In the genomic region with DNA sequence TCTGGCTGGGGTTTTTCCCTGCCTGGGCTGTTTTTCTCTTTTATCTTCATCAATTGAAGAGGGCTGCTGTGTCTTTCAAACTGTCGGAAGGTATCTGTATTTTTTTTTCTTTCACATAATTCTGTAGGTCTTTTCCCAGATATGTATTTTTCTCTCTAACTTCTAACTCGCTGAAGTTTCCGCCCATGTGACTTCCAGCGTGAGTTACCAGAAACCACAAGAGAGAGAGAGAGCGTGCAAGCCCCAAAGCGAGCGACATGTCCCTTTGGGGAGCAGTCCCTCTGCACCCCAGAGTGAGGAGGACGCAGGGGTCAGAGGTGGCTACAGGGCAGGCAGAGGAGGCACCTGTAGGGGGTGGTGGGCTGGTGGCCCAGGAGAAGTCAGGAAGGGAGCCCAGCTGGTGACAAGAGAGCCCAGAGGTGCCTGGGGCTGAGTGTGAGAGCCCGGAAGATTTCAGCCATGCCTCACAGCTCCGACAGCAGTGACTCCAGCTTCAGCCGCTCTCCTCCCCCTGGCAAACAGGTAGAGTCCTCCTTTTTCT, we compare ENCODE assay signal across 8 cellular contexts. TPM values are rescaled to one million over a fixed set of nuclear protein-coding genes. Genes with fewer than 3 reads are reported as not detected.
DNase-seq lines count a peak whose midpoint lies in the region; ATAC-seq and TF ChIP-seq lines count a peak whose summit lies in the region.

BATF (plus strand) TSS at position 246 of the 541 bp plus-strand sequence; CDS start at position 460, 214 bp downstream.

- intact Hi-C loops in lower lobe of right lung (cut with DNase I) = no loop called here

- H3K27ac Mint-ChIP-seq in activated T-cell treated with anti-CD3 and anti-CD28 coated beads, Interleukin-2, amount 50 U/mL, for 72 hours = peak within 1 kb of the TSS; percentile 100

- no peaks in the 10 kb centered on the region for H3K27me3 ChIP-seq in lower lobe of right lung (ENCODE audit: low read depth)

- peak within 1 kb of the TSS; percentile 77 for H3K27ac ChIP-seq in lower lobe of right lung

- peaks cover 33% of the 10 kb centered on the region for H3K4me1 ChIP-seq in lower lobe of right lung

- no peaks in the 10 kb centered on the region for H3K9me3 ChIP-seq in lower lobe of right lung

- peak; percentile 43 for TF ChIP-seq POLR2A in NB4 (IDR thresholded peaks at IDR 0.05; ENCODE audit: extremely low read depth, insufficient read length)

- ATAC-seq in GM21423 (IDR thresholded peaks at IDR 0.05; ENCODE audit: unreplicated experiment) (peak; percentile 55), lower lobe of right lung (peak; percentile 67 to 74)
- peak; percentile 56 to 73 for ATAC-seq in activated T-cell treated with anti-CD3 and anti-CD28 coated beads, Interleukin-2, amount 50 U/mL, for 72 hours (replicated peaks in 1 of 2)

- H3K36me3 ChIP-seq in lower lobe of right lung = no peaks in the 10 kb centered on the region

- H3K4me3 Mint-ChIP-seq in activated T-cell treated with anti-CD3 and anti-CD28 coated beads, Interleukin-2, amount 50 U/mL, for 72 hours = peak within 1 kb of the TSS; percentile 99

- no peaks in the 10 kb centered on the region for H3K27me3 Mint-ChIP-seq in activated T-cell treated with anti-CD3 and anti-CD28 coated beads, Interleukin-2, amount 50 U/mL, for 72 hours (ENCODE audit: low read depth)

- peaks cover 81% of the 10 kb centered on the region for H3K4me1 Mint-ChIP-seq in activated T-cell treated with anti-CD3 and anti-CD28 coated beads, Interleukin-2, amount 50 U/mL, for 72 hours (ENCODE audit: low read depth)

- no peak for TF ChIP-seq CTCF in NB4 (IDR thresholded peaks at IDR 0.05; ENCODE audit: low read depth, low read length)
- TF ChIP-seq CTCF in lower lobe of right lung (IDR thresholded peaks at IDR 0.05) = no peak

- peak within 1 kb of the TSS; percentile 70 for H3K4me3 ChIP-seq in NB4 (ENCODE audit: low read depth, low read length)
- H3K4me3 ChIP-seq in lower lobe of right lung = peak within 1 kb of the TSS; percentile 57

- H3K36me3 Mint-ChIP-seq in activated T-cell treated with anti-CD3 and anti-CD28 coated beads, Interleukin-2, amount 50 U/mL, for 72 hours (ENCODE audit: insufficient read depth in 2 of 2) = peaks cover 38 to 45% of the 10 kb centered on the region in 2 donors

- DNase-seq in CD1c-positive myeloid dendritic cell (ENCODE audit: extremely low spot score) = peak; percentile 65
- DNase-seq in NB4 (ENCODE audit: low read depth) = peak; percentile 74
- DNase-seq in activated T-cell treated with anti-CD3 and anti-CD28 coated beads, Interleukin-2, amount 50 U/mL, for 72 hours = peak; percentile 76
- peak; percentile 60 for DNase-seq in lower lobe of right lung
- DNase-seq in stimulated activated CD8-positive, alpha-beta memory T cell treated with anti-CD3 and anti-CD28 coated beads, Interleukin-7, amount 100 ng/mL, for 4 hours (ENCODE audit: low read depth in 2 of 2) = peak; percentile 64 to 79
- DNase-seq in NCI-H146 treated with DMSO at 0.1 percent for 48 hours (lab: John Stamatoyannopoulos, UW; ENCODE audit: unreplicated experiment) = no peak
- DNase-seq in HPDE6-E6E7 (ENCODE audit: extremely low spot score) = no peak

- no peaks in the 10 kb centered on the region for H3K9me3 Mint-ChIP-seq in activated T-cell treated with anti-CD3 and anti-CD28 coated beads, Interleukin-2, amount 50 U/mL, for 72 hours

RNA-seq across cellular contexts. Expression of gene BATF, which starts in this region (rescaled TPM):
- total RNA-seq in activated T-cell treated with anti-CD3 and anti-CD28 coated beads, Interleukin-2, amount 50 U/mL, for 72 hours = 100 to 1,000 TPM; 171 to 185 TPM
- 6.7 TPM for total RNA-seq in lower lobe of right lung

Comparison
In these comparisons a context has a peak if more than half of its experiments do, and no peak if none do; other contexts are left out.
1. RNA of gene BATF (total RNA-seq): 171 to 185 TPM in activated T-cell treated with anti-CD3 and anti-CD28 coated beads, Interleukin-2, amount 50 U/mL, for 72 hours; 6.7 TPM in lower lobe of right lung (single experiment); every median in the first group is over 10 times any median in the second.
2. DNase-seq: peak in CD1c-positive myeloid dendritic cell (single experiment), NB4 (single experiment), activated T-cell treated with anti-CD3 and anti-CD28 coated beads, Interleukin-2, amount 50 U/mL, for 72 hours (2 of 2), lower lobe of right lung (single experiment) and stimulated activated CD8-positive, alpha-beta memory T cell treated with anti-CD3 and anti-CD28 coated beads, Interleukin-7, amount 100 ng/mL, for 4 hours (2 of 2); none in NCI-H146 treated with DMSO at 0.1 percent for 48 hours (single experiment) and HPDE6-E6E7 (single experiment).
3. Peak in every context shown above with its lines, with median percentiles within 50 percentile points of each other: ATAC-seq.